1 cellular context compared by ENCODE assay signal in the genomic region with DNA sequence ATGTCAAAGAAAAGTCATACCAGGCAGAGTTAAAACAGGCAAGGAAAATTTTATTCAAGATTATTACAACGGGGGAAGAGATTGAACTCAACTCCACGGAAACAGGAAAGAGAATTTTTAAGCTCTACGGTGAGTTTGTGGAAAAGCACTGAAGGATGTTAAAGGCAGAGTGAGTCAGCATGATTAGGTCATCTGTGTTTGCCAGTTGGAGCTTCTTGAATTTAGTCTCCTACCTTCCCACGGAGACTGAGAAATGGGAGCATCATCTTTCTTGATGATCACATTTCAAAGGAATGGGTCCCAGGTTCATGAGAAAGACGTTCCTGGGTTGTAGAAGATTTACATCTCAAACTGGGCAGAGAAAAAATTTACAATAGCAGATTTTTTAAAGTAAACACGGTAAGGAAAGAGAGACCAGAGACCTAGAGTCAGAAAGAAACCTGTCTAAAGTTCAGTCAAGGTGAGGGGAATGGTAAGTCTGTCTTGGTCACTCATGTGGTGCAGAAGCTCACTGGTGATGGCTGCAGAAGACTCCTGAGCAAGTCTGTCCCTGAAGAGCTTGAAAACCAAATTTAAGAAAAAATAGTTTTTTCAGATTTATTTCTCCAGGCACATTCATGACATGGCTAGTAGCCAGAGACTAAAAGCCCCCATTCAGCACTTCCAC.
TF ChIP-seq lines count a peak whose summit lies in the region.

No MANE protein-coding gene starts in this region.

TF ChIP-seq in GM23338, 12 proteins besides CTCF, POLR2A, EP300 and RAD21 (continued from another document):
- no peak for TF ChIP-seq ZNF462 (CRISPR knock-in tag; IDR thresholded peaks at IDR 0.05)
- no peak for TF ChIP-seq POLR2AphosphoS5 (IDR thresholded peaks at IDR 0.05; ENCODE audit: low read depth)
- no peak for TF ChIP-seq ETS1 (IDR thresholded peaks at IDR 0.05)
- no peak for TF ChIP-seq ZNF331 (CRISPR knock-in tag; IDR thresholded peaks at IDR 0.05; ENCODE audit: low read depth)
- no peak for TF ChIP-seq EZH2phosphoT487 (IDR thresholded peaks at IDR 0.05; ENCODE audit: unreplicated experiment)
- no peak for TF ChIP-seq EZH2 (IDR thresholded peaks at IDR 0.05; ENCODE audit: low read depth, unreplicated experiment)
